8 cellular contexts compared by ENCODE assay signal in the genomic region with DNA sequence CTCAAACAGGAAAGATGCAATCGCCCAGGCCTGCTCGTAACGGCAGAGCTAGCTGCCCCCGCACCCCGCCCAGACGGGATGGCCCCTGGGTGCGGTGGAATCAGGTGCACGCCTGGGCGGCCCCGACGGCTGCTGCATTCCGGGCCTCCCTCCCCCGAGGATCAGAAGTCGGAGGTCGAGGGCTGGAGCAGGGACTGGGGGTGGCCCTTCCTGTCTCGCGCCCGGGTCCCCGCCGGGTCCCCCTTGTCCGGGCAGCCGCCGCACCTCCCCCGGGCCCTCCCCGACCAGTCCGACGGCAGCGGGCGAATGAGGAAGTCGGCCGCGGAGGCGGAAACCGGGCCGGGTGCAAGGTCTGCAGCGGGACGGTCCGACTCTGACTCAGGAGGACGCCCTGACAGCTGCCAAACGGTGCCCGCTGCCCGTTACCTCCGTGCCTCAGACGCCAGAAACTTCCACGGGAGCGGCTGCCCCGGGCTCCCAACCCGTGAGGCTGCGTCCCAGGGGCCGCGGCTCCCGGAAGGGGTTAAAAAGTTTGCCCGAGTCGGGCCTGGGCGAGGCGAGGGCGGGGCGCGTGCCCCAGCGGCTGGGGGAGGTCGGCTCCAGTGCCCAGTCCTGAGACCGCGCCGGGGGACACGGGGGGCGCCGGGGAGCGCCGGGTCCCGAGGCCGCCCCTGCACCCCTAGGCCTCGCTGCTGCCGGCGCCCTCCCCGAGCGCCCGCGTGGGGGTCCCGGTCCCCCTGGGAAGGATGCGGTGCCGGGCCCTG. TPM values are rescaled to one million over a fixed set of nuclear protein-coding genes. Genes with fewer than 3 reads are reported as not detected.
A peak's percentile ranks its signal among the peaks of the same experiment; 100 is the strongest.
DNase-seq lines count a peak whose midpoint lies in the region; ATAC-seq and TF ChIP-seq lines count a peak whose summit lies in the region.

No MANE protein-coding gene starts in this region.

- peaks cover 47% of the 10 kb centered on the region for H4K20me1 ChIP-seq in osteoblast (ENCODE audit: insufficient read depth, low read length)

- H3K36me3 Mint-ChIP-seq in CD4-positive, alpha-beta T cell (ENCODE audit: low read depth): peaks cover 49% of the 10 kb centered on the region
- peaks cover 47% of the 10 kb centered on the region for H3K36me3 Mint-ChIP-seq in activated T-cell treated with anti-CD3 and anti-CD28 coated beads, Interleukin-2, amount 50 U/mL, for 24 hours (ENCODE audit: low read depth)

- no peak overlapping the region for H2AFZ ChIP-seq in osteoblast (ENCODE audit: low read length)

- intact Hi-C loops in CD4-positive, alpha-beta T cell (cut with DNase I, micrococcal nuclease): loop anchor here (2.0 to 5.0 kb wide), 4 partner anchors 16 to 85 kb away; no protein-coding TSS in a partner anchor

- peaks cover 30% of the 10 kb centered on the region for H3K36me3 ChIP-seq in osteoblast (ENCODE audit: insufficient read depth, low read length)

- H3K27ac Mint-ChIP-seq in CD4-positive, alpha-beta T cell: peak overlapping the region; percentile 93
- H3K27ac Mint-ChIP-seq in activated T-cell treated with anti-CD3 and anti-CD28 coated beads, Interleukin-2, amount 50 U/mL, for 24 hours: peak overlapping the region; percentile 97

- DNase-seq in CD4-positive, alpha-beta T cell: peak in 4 of 10 experiments; percentile 32 to 61 (median 42)
- DNase-seq in KBM-7: peak; percentile 80
- DNase-seq in activated T-cell treated with anti-CD3 and anti-CD28 coated beads, Interleukin-2, amount 50 U/mL, for 24 hours: peak; percentile 79
- peak; percentile 60 for DNase-seq in germinal center (ENCODE audit: low spot score)
- DNase-seq in osteoblast (ENCODE audit: insufficient read length, low spot score, missing footprints): peak; percentile 86
- DNase-seq in DMS79 (lab: John Stamatoyannopoulos, UW): no peak

- TF ChIP-seq CTCF in CD4-positive, alpha-beta T cell (IDR thresholded peaks at IDR 0.05): no peak
- TF ChIP-seq CTCF in osteoblast (IDR thresholded peaks at IDR 0.05; ENCODE audit: extremely low read depth, low read depth, low read length): no peak

- POLR2A ChIA-PET in CD4-positive, alpha-beta T cell (lab: Charles Lee): interaction anchor here (0.7 to 44.0 kb wide), 8 partner anchors 19 to 85 kb away, joined by 3 to 1847 read pairs (median 8); no protein-coding TSS in a partner anchor

- H3K4me1 ChIP-seq in osteoblast (ENCODE audit: insufficient read depth, low read length): peaks cover 35% of the 10 kb centered on the region

- peak overlapping the region; percentile 100 for H3K4me3 ChIP-seq in osteoblast (ENCODE audit: insufficient read depth, low read length)

- peaks cover 58% of the 10 kb centered on the region for H3K79me2 ChIP-seq in osteoblast (ENCODE audit: insufficient read depth, low read length)

- no peaks in the 10 kb centered on the region for H3K27me3 ChIP-seq in CD4-positive, alpha-beta T cell (ENCODE audit: control insufficient read depth, insufficient read depth, low read length)
- H3K27me3 ChIP-seq in osteoblast (ENCODE audit: insufficient read depth, low read length): no peaks in the 10 kb centered on the region

- peak overlapping the region; percentile 93 for H3K4me2 ChIP-seq in osteoblast (ENCODE audit: insufficient read depth, low read length)

- no peak for ATAC-seq in CD4-positive, alpha-beta T cell (ENCODE audit: poor library complexity)
- ATAC-seq in GM19467 (IDR thresholded peaks at IDR 0.05; ENCODE audit: unreplicated experiment) (peak; percentile 13), HG02973 (IDR thresholded peaks at IDR 0.05; ENCODE audit: unreplicated experiment) (no peak)

- no peaks in the 10 kb centered on the region for H3K27me3 Mint-ChIP-seq in CD4-positive, alpha-beta T cell
- no peaks in the 10 kb centered on the region for H3K27me3 Mint-ChIP-seq in activated T-cell treated with anti-CD3 and anti-CD28 coated beads, Interleukin-2, amount 50 U/mL, for 24 hours

- H3K9me3 ChIP-seq in CD4-positive, alpha-beta T cell (ENCODE audit: control insufficient read depth, low read length): no peaks in the 10 kb centered on the region
- H3K9me3 ChIP-seq in osteoblast (ENCODE audit: low read depth, low read length): no peaks in the 10 kb centered on the region

- H3K4me3 Mint-ChIP-seq in CD4-positive, alpha-beta T cell: peak overlapping the region; percentile 89
- peak overlapping the region; percentile 89 for H3K4me3 Mint-ChIP-seq in activated T-cell treated with anti-CD3 and anti-CD28 coated beads, Interleukin-2, amount 50 U/mL, for 24 hours

- in situ Hi-C loops in KBM-7 (cut with MboI; ENCODE audit: low pct_unique_long_range_greater_than_20kb, low sequenced_read_pairs): no loop called here

- peaks cover 52% of the 10 kb centered on the region for H3K4me1 Mint-ChIP-seq in CD4-positive, alpha-beta T cell (ENCODE audit: low read depth)
- H3K4me1 Mint-ChIP-seq in activated T-cell treated with anti-CD3 and anti-CD28 coated beads, Interleukin-2, amount 50 U/mL, for 24 hours (ENCODE audit: low read depth): peaks cover 42% of the 10 kb centered on the region

- CTCF ChIA-PET in CD4-positive, alpha-beta T cell (lab: Charles Lee): interaction anchor here (0.6 to 2.0 kb wide), 11 partner anchors 9 to 86 kb away, joined by 3 to 9 read pairs (median 3); no protein-coding TSS in a partner anchor

- H3K9me3 Mint-ChIP-seq in CD4-positive, alpha-beta T cell: no peaks in the 10 kb centered on the region
- H3K9me3 Mint-ChIP-seq in activated T-cell treated with anti-CD3 and anti-CD28 coated beads, Interleukin-2, amount 50 U/mL, for 24 hours: no peaks in the 10 kb centered on the region

- H3K27ac ChIP-seq in CD4-positive, alpha-beta T cell (ENCODE audit: low read depth, low read length): peak overlapping the region; percentile 91
- peak overlapping the region; percentile 89 for H3K27ac ChIP-seq in osteoblast (ENCODE audit: low read depth, low read length)

RNA-seq across cellular contexts. Expression of gene MYH9, which starts 0.7 kb away (rescaled TPM):
- total RNA-seq in CD4-positive, alpha-beta T cell: 100 to 1,000 TPM; 901 to 925 TPM
- 796 and 964 TPM in 2 replicates for total RNA-seq in osteoblast
